Comparison of ENCODE assay signal across 15 cellular contexts in the genomic region with DNA sequence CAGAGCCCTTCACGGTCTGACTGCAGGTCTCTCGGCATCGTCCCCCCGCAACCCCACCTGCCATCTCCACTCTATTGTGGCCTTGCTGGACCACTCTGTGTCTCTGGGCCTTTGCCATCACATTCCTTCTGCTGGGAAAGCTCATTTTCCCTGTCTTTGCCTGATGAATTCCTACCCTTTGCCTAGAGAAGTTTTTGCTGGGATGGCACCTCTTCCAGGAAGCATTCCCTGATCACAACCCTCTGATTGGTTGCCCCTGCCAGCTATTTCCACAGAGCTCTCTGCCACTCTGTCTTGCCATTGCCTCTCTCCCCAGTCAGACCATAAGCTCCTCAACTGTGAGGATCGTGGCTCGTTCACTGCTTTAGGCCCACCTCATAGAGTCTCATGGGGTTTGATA. TPM values are rescaled to one million over a fixed set of nuclear protein-coding genes. Genes with fewer than 3 reads are reported as not detected.
DNase-seq lines count a peak whose midpoint lies in the region; ATAC-seq, FAIRE-seq and TF ChIP-seq lines count a peak whose summit lies in the region.
"Had no signal": no experiment of that assay in that cellular context is flagged by ENCODE, and none has a peak within 500 bp of the region (broad histone marks: within the 10 kb centered on the region; RNA-seq: fewer than 3 reads in every experiment).

No MANE protein-coding gene starts in this region.

- H3K9ac ChIP-seq in K562 (ENCODE audit: insufficient read depth in 1 of 2, low read depth in 2 of 2, low read length in 2 of 2): no peak overlapping the region

- H3K4me3 Mint-ChIP-seq in Calu3 (ENCODE audit: low read depth, unreplicated experiment): no peak overlapping the region
- H3K4me3 Mint-ChIP-seq: CD4-positive, alpha-beta T cell had no signal

- H4K20me1 ChIP-seq in K562 (replicated peaks; ENCODE audit: control insufficient read depth, insufficient read depth, low read length): no peaks in the 10 kb centered on the region
- no peaks in the 10 kb centered on the region for H4K20me1 ChIP-seq in osteoblast (ENCODE audit: insufficient read depth, low read length)

- H3K9me1 ChIP-seq in K562 (ENCODE audit: control insufficient read depth, insufficient read depth, low read length): no peaks in the 10 kb centered on the region

- TF ChIP-seq EP300 in A549 (IDR thresholded peaks at IDR 0.05): no peak
- no peak for TF ChIP-seq EP300 in K562 (IDR thresholded peaks at IDR 0.05; ENCODE audit: low read length)

- no peaks in the 10 kb centered on the region for H3K36me3 Mint-ChIP-seq in Calu3 (ENCODE audit: insufficient read depth, unreplicated experiment)

- H3K79me2 ChIP-seq in K562 (ENCODE audit: control insufficient read depth, insufficient read depth, low read length): no peaks in the 10 kb centered on the region
- H3K79me2 ChIP-seq in osteoblast (ENCODE audit: insufficient read depth, low read length): no peaks in the 10 kb centered on the region

- in situ Hi-C loops in K562 (cut with MboI): no loop called here

- WGBS in A549 (ENCODE audit: missing lambda C conversion rate): 97% methylated on average over 6 of the region's 6 CpGs
- 45% methylated on average over 6 of the region's 6 CpGs for WGBS in K562 (ENCODE audit: insufficient coverage, low coverage, missing lambda C conversion rate)

- TF ChIP-seq POLR2A in A549 (IDR thresholded peaks at IDR 0.05; ENCODE audit: low read length) (no peak), K562 (conservative IDR thresholded peaks at IDR 0.05) (no peak)

- TF ChIP-seq CTCF in A549 (IDR thresholded peaks at IDR 0.05) (no peak), Calu3 (IDR thresholded peaks at IDR 0.05; ENCODE audit: unreplicated experiment) (no peak), K562 (IDR thresholded peaks at IDR 0.05 in 2 of 3, conservative IDR thresholded peaks at IDR 0.05 in 1 of 3; ENCODE audit: insufficient read depth in 2 of 3, low read depth in 1 of 3, low read length in 3 of 3) (no peak), osteoblast (IDR thresholded peaks at IDR 0.05; ENCODE audit: extremely low read depth, low read depth, low read length) (no peak)

- no peak overlapping the region for H3K4me2 ChIP-seq in A549
- no peak overlapping the region for H3K4me2 ChIP-seq in K562 (ENCODE audit: insufficient read depth, low read length)
- no peak overlapping the region for H3K4me2 ChIP-seq in osteoblast (ENCODE audit: insufficient read depth, low read length)

- CTCF ChIA-PET in A549 (lab: Yijun Ruan, JAX) (interaction anchor here (0.5 to 1.9 kb wide), 10 partner anchors 24 to 226 kb away, joined by 3 to 7 read pairs (median 3); partner anchors contain the start of gene ELF3), Calu3 (lab: Charles Lee) (interaction anchor here (0.5 to 1.0 kb wide), 2 partner anchors 12 to 67 kb away, joined by 3 to 5 read pairs; no protein-coding TSS in a partner anchor), K562 (lab: Yijun Ruan, JAX; ENCODE audit: low intra/inter-chr PET ratio) (no interaction called here)

- H2AFZ ChIP-seq in K562 (ENCODE audit: low read depth, low read length) (no peak overlapping the region), osteoblast (ENCODE audit: low read length) (no peak overlapping the region)

- peaks cover 6 to 34% of the 10 kb centered on the region in 2 experiments; a peak in 4 of 5 replicates for H3K27me3 ChIP-seq in K562 (ENCODE audit: control insufficient read depth in 2 of 2, insufficient read depth in 2 of 2, low read length in 2 of 2)
- peaks cover 6% of the 10 kb centered on the region for H3K27me3 ChIP-seq in osteoblast (ENCODE audit: insufficient read depth, low read length)

- no peak for DNase-seq in A549 (ENCODE audit: low read depth in 1 of 2, low spot score in 1 of 2)
- no peak for DNase-seq in Calu3
- DNase-seq in K562 (ENCODE audit: extremely low read depth in 1 of 4, low spot score in 3 of 4): no peak
- peak; percentile 29 for DNase-seq in osteoblast (ENCODE audit: insufficient read length, low spot score, missing footprints)
- DNase-seq in GDM1 (lab: John Stamatoyannopoulos, UW): no peak
- DNase-seq: AML-193; CD4-positive, alpha-beta T cell; DMS79 treated with DMSO at 0.1 percent for 48 hours; KBM-7 had no signal

- no peak for TF ChIP-seq RAD21 in A549 (conservative IDR thresholded peaks at IDR 0.05 in 1 of 2, IDR thresholded peaks at IDR 0.05 in 1 of 2)
- no peak for TF ChIP-seq RAD21 in K562 (CRISPR knock-in tag; conservative IDR thresholded peaks at IDR 0.05 in 1 of 2, IDR thresholded peaks at IDR 0.05 in 1 of 2)

- no TSS peak for BruUV-seq in Calu3 (replicated peaks; lab: Mats Ljungman, UMichigan)
- no TSS peak for BruUV-seq in K562 (replicated peaks; lab: Mats Ljungman, UMichigan)

- H3K9me3 ChIP-seq in A549: no peaks in the 10 kb centered on the region
- no peaks in the 10 kb centered on the region for H3K9me3 ChIP-seq in K562 (replicated peaks; ENCODE audit: control insufficient read depth, insufficient read depth, low read depth, low read length)
- no peaks in the 10 kb centered on the region for H3K9me3 ChIP-seq in osteoblast (ENCODE audit: low read depth, low read length)
- H3K9me3 ChIP-seq: HAP-1 had no signal

- no peaks in the 10 kb centered on the region for H3K36me3 ChIP-seq in K562 (ENCODE audit: control insufficient read depth, insufficient read depth, low read length)
- no peaks in the 10 kb centered on the region for H3K36me3 ChIP-seq in osteoblast (ENCODE audit: insufficient read depth, low read length)
- H3K36me3 ChIP-seq: HAP-1 had no signal

- H3K27ac ChIP-seq in A549: peak overlapping the region in 1 of 2 experiments; percentile 32; a peak in 4 of 6 replicates
- no peak overlapping the region for H3K27ac ChIP-seq in K562 (ENCODE audit: extremely low read depth, low read depth, low read length)
- no peak overlapping the region for H3K27ac ChIP-seq in osteoblast (ENCODE audit: low read depth, low read length)
- H3K27ac ChIP-seq: C4-2B had no signal

- FAIRE-seq in A549 (lab: Jason Lieb, UNC) (no peak), K562 (lab: Jason Lieb, UNC) (no peak)
- FAIRE-seq: A204.1, GM12878 had no signal

- peak overlapping the region; percentile 17 for H3K27ac Mint-ChIP-seq in Calu3 (ENCODE audit: unreplicated experiment)
- H3K27ac Mint-ChIP-seq: CD4-positive, alpha-beta T cell had no signal

- H3K4me1 ChIP-seq in A549 (peaks cover 7% of the 10 kb centered on the region; the same call in 1 of the 3 replicates), K562 (replicated peaks in 1 of 2; ENCODE audit: control insufficient read depth in 2 of 2, insufficient read depth in 2 of 2, low read length in 2 of 2) (no peaks in the 10 kb centered on the region), osteoblast (ENCODE audit: insufficient read depth, low read length) (no peaks in the 10 kb centered on the region)
- H3K4me1 ChIP-seq: HAP-1 had no signal

- ATAC-seq in A549: no peak
- no peak for ATAC-seq in K562
- ATAC-seq in HG02588 (IDR thresholded peaks at IDR 0.05; ENCODE audit: unreplicated experiment): no peak
- ATAC-seq: GM12878 had no signal

- no peaks in the 10 kb centered on the region for H3K27me3 Mint-ChIP-seq in Calu3 (ENCODE audit: unreplicated experiment)

- POLR2A ChIA-PET in A549 (lab: Yijun Ruan, JAX): interaction anchor here (3.0 kb wide), 1 partner anchor 84 kb away, joined by 10 read pairs; the partner anchor contains the start of gene ELF3
- POLR2A ChIA-PET in K562 (lab: Yijun Ruan, JAX): interaction anchor here (0.6 to 1.7 kb wide), 5 partner anchors 10 to 227 kb away, joined by 3 to 5 read pairs (median 3); no protein-coding TSS in a partner anchor

- H3K4me3 ChIP-seq in A549: no peak overlapping the region
- no peak overlapping the region for H3K4me3 ChIP-seq in K562
- H3K4me3 ChIP-seq in osteoblast (ENCODE audit: insufficient read depth, low read length): no peak overlapping the region
- H3K4me3 ChIP-seq: GM12878, HAP-1 had no signal

- H3K9me3 Mint-ChIP-seq in Calu3 (ENCODE audit: low read depth, unreplicated experiment): no peaks in the 10 kb centered on the region
- H3K9me3 Mint-ChIP-seq: CD4-positive, alpha-beta T cell had no signal

- H3K4me1 Mint-ChIP-seq in Calu3 (ENCODE audit: low read depth, unreplicated experiment): peaks cover 37% of the 10 kb centered on the region

- intact Hi-C loops in Calu3 (cut with micrococcal nuclease; ENCODE audit: unreplicated experiment) (no loop called here), K562 (cut with micrococcal nuclease) (no loop called here)

RNA-seq across cellular contexts. Expression of gene GPR37L1, which starts 28.9 kb away (rescaled TPM):
- 0.13 and 0.15 TPM in 2 replicates for polyA plus RNA-seq in A549 (2011; rRNA removed)
- polyA plus RNA-seq in A549 (2012; cell fraction: cytosol; rRNA removed): 0.08 and 0.12 TPM in 2 replicates
- 0.24 and 0.27 TPM in 2 replicates for polyA plus RNA-seq in A549 (2012; cell fraction: nucleus; rRNA removed)
- polyA plus RNA-seq in A549 (2017; fragmentation: RNase III; extraction: RNeasy Plus Mini Kit Qiagen cat#74134 plus additional on column Dnase treatment): 0.08 to 0.09 TPM (median 0.09 TPM) in 3 replicates
- polyA minus RNA-seq in A549 (2011; rRNA and poly(A)+ RNA removed): 0.15 and 0.21 TPM in 2 replicates
- total RNA-seq in Calu3 (2022): 0.12 and 0.22 TPM in 2 replicates
- not detected in 2 replicates for total RNA-seq in K562 (2011; cell fraction: chromatin; rRNA removed; ENCODE audit: low replicate concordance)
- total RNA-seq in K562 (2011; cell fraction: nucleolus; rRNA removed): under 0.01 TPM in 2 replicates
- not detected in 2 replicates for total RNA-seq in K562 (2011; cell fraction: nucleoplasm; rRNA removed)
- not detected in 2 replicates for total RNA-seq in K562 (2014; rRNA removed)
- total RNA-seq in K562 (2014; rRNA removed; fragmentation: Illumina TruSeq; extraction: Trizol): not detected in 2 replicates
- not detected in 2 replicates for total RNA-seq in K562 (2015; rRNA removed; fragmentation: Illumina TruSeq; extraction: Trizol)
- total RNA-seq in K562 (2021): not detected in 2 replicates
- 0.01 TPM in 1 of 2 replicates, not detected in the other for polyA plus RNA-seq in K562 (2011; rRNA removed)
- polyA plus RNA-seq in K562 (2011; cell fraction: cytosol; rRNA removed): 0.01 TPM in 1 of 2 replicates, not detected in the other
- 0.01 TPM in 1 of 2 replicates, not detected in the other for polyA plus RNA-seq in K562 (2011; cell fraction: nucleus; rRNA removed)
- polyA plus RNA-seq in K562 (2012): 0.07 TPM in 2 replicates
- polyA plus RNA-seq in K562 (2014; fragmentation: Illumina TruSeq; extraction: Trizol): not detected in 2 replicates
- not detected for polyA plus RNA-seq in K562 (2014; fragmentation: Nextera tagmentation; extraction: Ambion mirVana)
- polyA plus RNA-seq in K562 (2014; rRNA removed): not detected in 2 replicates
- polyA minus RNA-seq in K562 (2011; rRNA and poly(A)+ RNA removed): not detected in 2 replicates
- polyA minus RNA-seq in K562 (2011; cell fraction: cytosol; rRNA and poly(A)+ RNA removed): not detected in 2 replicates
- not detected in 2 replicates for polyA minus RNA-seq in K562 (2011; cell fraction: nucleus; rRNA and poly(A)+ RNA removed)
- total RNA-seq in osteoblast: not detected in 2 replicates
- total RNA-seq: CD4-positive, alpha-beta T cell had no signal
- polyA plus RNA-seq: BJ had no signal

RNA-seq across cellular contexts. Expression of gene ARL8A, which starts 50.7 kb away (rescaled TPM):
- polyA plus RNA-seq in A549 (2011; rRNA removed) (49.8 and 57.8 TPM in 2 replicates), A549 (2017; fragmentation: RNase III; extraction: RNeasy Plus Mini Kit Qiagen cat#74134 plus additional on column Dnase treatment) (18.0 to 25.6 TPM (median 23.4 TPM) in 3 replicates), K562 (2011; rRNA removed) (27.3 and 58.1 TPM in 2 replicates), K562 (2014; fragmentation: Illumina TruSeq; extraction: Trizol) (11.4 and 15.9 TPM in 2 replicates), K562 (2014; fragmentation: Nextera tagmentation; extraction: Ambion mirVana) (under 1 TPM; 0.17 to 0.32 TPM), K562 (2014; rRNA removed) (15.3 and 15.6 TPM in 2 replicates)
- 31.8 and 37.2 TPM in 2 replicates for polyA plus RNA-seq in A549 (2012; cell fraction: cytosol; rRNA removed)
- polyA plus RNA-seq in A549 (2012; cell fraction: nucleus; rRNA removed): 30.9 and 32.5 TPM in 2 replicates
- 26.5 and 50.1 TPM in 2 replicates for polyA minus RNA-seq in A549 (2011; rRNA and poly(A)+ RNA removed)
- total RNA-seq in Calu3 (2022) (64.1 and 66.9 TPM in 2 replicates), K562 (2014; rRNA removed) (13.1 and 21.8 TPM in 2 replicates), K562 (2014; rRNA removed; fragmentation: Illumina TruSeq; extraction: Trizol) (7.9 and 9.2 TPM in 2 replicates), K562 (2015; rRNA removed; fragmentation: Illumina TruSeq; extraction: Trizol) (11.1 and 11.8 TPM in 2 replicates), K562 (2021) (19.1 and 22.7 TPM in 2 replicates), osteoblast (24.2 and 25.0 TPM in 2 replicates)
- 15.5 and 36.2 TPM in 2 replicates for total RNA-seq in K562 (2011; cell fraction: chromatin; rRNA removed; ENCODE audit: low replicate concordance)
- 13.9 and 24.0 TPM in 2 replicates for total RNA-seq in K562 (2011; cell fraction: nucleolus; rRNA removed)
- total RNA-seq in K562 (2011; cell fraction: nucleoplasm; rRNA removed): 13.5 and 19.8 TPM in 2 replicates
- polyA plus RNA-seq in K562 (2011; cell fraction: cytosol; rRNA removed): 17.5 and 24.2 TPM in 2 replicates
- 31.3 and 39.1 TPM in 2 replicates for polyA plus RNA-seq in K562 (2011; cell fraction: nucleus; rRNA removed)
- polyA plus RNA-seq in K562 (2012): 21.7 and 25.7 TPM in 2 replicates
- 12.5 and 17.4 TPM in 2 replicates for polyA minus RNA-seq in K562 (2011; rRNA and poly(A)+ RNA removed)
- 11.4 and 13.7 TPM in 2 replicates for polyA minus RNA-seq in K562 (2011; cell fraction: cytosol; rRNA and poly(A)+ RNA removed)
- 3.4 and 10.0 TPM in 2 replicates for polyA minus RNA-seq in K562 (2011; cell fraction: nucleus; rRNA and poly(A)+ RNA removed)

Comparison
In these comparisons a context has a peak if more than half of its experiments do, and no peak if none do; other contexts are left out.
1. Of the 35 proteins assayed by ChIP-seq in both K562 and A549: peak only in K562: none; only in A549: none; in both: ZFP36; in neither: 34.